ENCODE assay signal across 24 cellular contexts in the genomic region with DNA sequence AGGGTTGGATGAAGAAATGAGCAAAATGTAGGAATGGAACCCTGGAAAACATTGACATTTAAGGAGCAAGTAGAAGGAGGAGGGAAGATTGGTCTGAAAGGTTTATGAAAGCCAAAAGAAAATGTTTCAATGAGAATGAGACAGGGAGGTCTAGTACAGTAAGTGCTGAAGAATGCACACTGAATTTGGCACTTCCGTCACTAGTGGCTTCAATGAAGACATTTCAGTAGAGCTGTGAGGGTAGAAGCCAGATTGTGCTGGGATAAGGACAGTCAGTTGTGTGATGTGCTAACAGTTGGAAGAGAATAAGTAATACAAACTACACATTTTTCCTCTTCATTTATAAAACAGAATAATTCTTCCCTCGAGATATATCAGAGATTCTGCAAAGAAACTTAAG. TPM values are rescaled to one million over a fixed set of nuclear protein-coding genes. Genes with fewer than 3 reads are reported as not detected.
DNase-seq lines count a peak whose midpoint lies in the region; ATAC-seq and TF ChIP-seq lines count a peak whose summit lies in the region.
"Had no signal": no experiment of that assay in that cellular context is flagged by ENCODE, and none has a peak within 500 bp of the region (broad histone marks: within the 10 kb centered on the region; RNA-seq: fewer than 3 reads in every experiment).

No MANE protein-coding gene starts in this region.

- TF ChIP-seq CTCF in fibroblast of villous mesenchyme (IDR thresholded peaks at IDR 0.05; ENCODE audit: insufficient read depth, low read depth, low read length) = no peak

- POLR2A ChIA-PET in CD4-positive, alpha-beta memory T cell (lab: Charles Lee; ENCODE audit: partially characterized antibody) = interaction anchor here (1.2 to 14.5 kb wide), 2 partner anchors 15 to 42 kb away, joined by 3 to 248 read pairs; a partner anchor contains a TSS

- H3K9me3 Mint-ChIP-seq in CD4-positive, alpha-beta memory T cell = peaks cover 0 to 2% (median 0%) of the 10 kb centered on the region in 8 donors
- H3K9me3 Mint-ChIP-seq in activated naive CD8-positive, alpha-beta T cell treated with anti-CD3 and anti-CD28 coated beads for 36 hours = no peaks in the 10 kb centered on the region
- H3K9me3 Mint-ChIP-seq: neural crest cell had no signal

- H3K4me3 ChIP-seq in CD4-positive, alpha-beta memory T cell (ENCODE audit: low read length in 2 of 2) = no peak overlapping the region
- no peak overlapping the region for H3K4me3 ChIP-seq in fibroblast of villous mesenchyme (ENCODE audit: low read depth, low read length)
- H3K4me3 ChIP-seq: BLaER1, cardiac muscle cell, hepatocyte, psoas muscle, spleen, transverse colon had no signal

- peak overlapping the region; percentile 61 to 95 (median 84) for H3K27ac Mint-ChIP-seq in CD4-positive, alpha-beta memory T cell
- H3K27ac Mint-ChIP-seq in activated naive CD8-positive, alpha-beta T cell treated with anti-CD3 and anti-CD28 coated beads for 36 hours = peak overlapping the region; percentile 74

- CTCF ChIA-PET in CD4-positive, alpha-beta memory T cell (lab: Charles Lee; ENCODE audit: partially characterized antibody) = interaction anchor here (1.3 to 6.9 kb wide), 2 partner anchors 13 to 108 kb away, joined by 3 to 118 read pairs; no protein-coding TSS in a partner anchor

- H3K27me3 ChIP-seq in CD4-positive, alpha-beta memory T cell (ENCODE audit: insufficient read depth, low read length) = no peaks in the 10 kb centered on the region
- H3K27me3 ChIP-seq: BLaER1, cardiac muscle cell, hepatocyte, spleen, transverse colon had no signal

- peak overlapping the region in 2 of 8 donors; percentile 11 to 31 for H3K4me3 Mint-ChIP-seq in CD4-positive, alpha-beta memory T cell
- H3K4me3 Mint-ChIP-seq in activated naive CD8-positive, alpha-beta T cell treated with anti-CD3 and anti-CD28 coated beads for 36 hours = no peak overlapping the region
- H3K4me3 Mint-ChIP-seq: neural crest cell had no signal

- peaks cover 49% of the 10 kb centered on the region for H3K4me1 ChIP-seq in CD4-positive, alpha-beta memory T cell (ENCODE audit: insufficient read depth, low read length)
- H3K4me1 ChIP-seq: BLaER1, psoas muscle, transverse colon had no signal

- H3K27ac ChIP-seq in CD4-positive, alpha-beta memory T cell (ENCODE audit: low read depth, low read length) = no peak overlapping the region
- H3K27ac ChIP-seq: BLaER1, cardiac muscle cell, hepatocyte, psoas muscle, RWPE1, spleen, transverse colon, VCaP had no signal

- no peaks in the 10 kb centered on the region for H3K27me3 Mint-ChIP-seq in CD4-positive, alpha-beta memory T cell
- no peaks in the 10 kb centered on the region for H3K27me3 Mint-ChIP-seq in activated naive CD8-positive, alpha-beta T cell treated with anti-CD3 and anti-CD28 coated beads for 36 hours

- DNase-seq in CD4-positive, alpha-beta memory T cell = no peak
- DNase-seq in GM04504 (ENCODE audit: low read depth) (peak; percentile 28), fibroblast of villous mesenchyme (ENCODE audit: low read depth) (peak; percentile 63), SK-N-DZ (ENCODE audit: low spot score) (no peak)
- no peak for DNase-seq in activated naive CD8-positive, alpha-beta T cell treated with anti-CD3 and anti-CD28 coated beads for 36 hours
- no peak for DNase-seq in central memory CD4-positive, alpha-beta T cell
- DNase-seq: activated naive CD4-positive, alpha-beta T cell; NCI-H146; NCI-H446; NK-92 treated with Interleukin-12 subunit alpha and Interleukin-12 subunit beta, amount 100 ng/mL, for 24 hours; psoas muscle; spleen; SW 1271; transverse colon had no signal

- peaks cover 43 to 67% (median 53%) of the 10 kb centered on the region in 4 donors for H3K4me1 Mint-ChIP-seq in CD4-positive, alpha-beta memory T cell
- H3K4me1 Mint-ChIP-seq in activated naive CD8-positive, alpha-beta T cell treated with anti-CD3 and anti-CD28 coated beads for 36 hours = peaks cover 36% of the 10 kb centered on the region
- H3K4me1 Mint-ChIP-seq: neural crest cell had no signal

- H3K9me3 ChIP-seq in CD4-positive, alpha-beta memory T cell (ENCODE audit: control insufficient read depth in 1 of 2, low read length in 2 of 2) = no peaks in the 10 kb centered on the region
- H3K9me3 ChIP-seq: BLaER1, psoas muscle, spleen, transverse colon had no signal

- peaks cover 28% of the 10 kb centered on the region for H3K36me3 ChIP-seq in CD4-positive, alpha-beta memory T cell (ENCODE audit: insufficient read depth, low read length)
- H3K36me3 ChIP-seq: BLaER1 had no signal

- peaks cover 61% of the 10 kb centered on the region in 2 donors for H3K36me3 Mint-ChIP-seq in CD4-positive, alpha-beta memory T cell
- peaks cover 54% of the 10 kb centered on the region for H3K36me3 Mint-ChIP-seq in activated naive CD8-positive, alpha-beta T cell treated with anti-CD3 and anti-CD28 coated beads for 36 hours

- intact Hi-C loops in CD4-positive, alpha-beta memory T cell (cut with micrococcal nuclease) = no loop called here

- no peak for ATAC-seq in GM21515 (IDR thresholded peaks at IDR 0.05; ENCODE audit: unreplicated experiment)
- ATAC-seq: psoas muscle had no signal

RNA-seq across cellular contexts. Expression of a gene that starts 17.1 kb away (rescaled TPM):
- total RNA-seq in CD4-positive, alpha-beta memory T cell = 100 to 1,000 TPM; 105 to 106 TPM
- 100 to 1,000 TPM; 113 to 122 TPM for polyA plus RNA-seq in CD4-positive, alpha-beta memory T cell
- total RNA-seq in activated naive CD8-positive, alpha-beta T cell treated with anti-CD3 and anti-CD28 coated beads for 36 hours = 10 to 100 TPM; 32.9 to 34.2 TPM
- total RNA-seq in fibroblast of villous mesenchyme = 9.1 and 9.7 TPM in 2 replicates
- polyA plus RNA-seq in SK-N-DZ (2014; cell fraction: cytosol; rRNA removed) = 29.8 and 44.2 TPM in 2 replicates
- 25.2 and 38.1 TPM in 2 replicates for polyA plus RNA-seq in SK-N-DZ (2014; cell fraction: nucleus; rRNA removed)

RNA-seq across cellular contexts. Expression of a gene that starts 38.7 kb away (rescaled TPM):
- not detected for total RNA-seq in CD4-positive, alpha-beta memory T cell
- polyA plus RNA-seq in CD4-positive, alpha-beta memory T cell = under 1 TPM in 1 of 2 donors, not detected in 1; 0.40 TPM
- total RNA-seq in activated naive CD8-positive, alpha-beta T cell treated with anti-CD3 and anti-CD28 coated beads for 36 hours = not detected
- not detected in 2 replicates for total RNA-seq in fibroblast of villous mesenchyme
- not detected in 2 replicates for polyA plus RNA-seq in SK-N-DZ (2014; cell fraction: cytosol; rRNA removed)
- not detected in 2 replicates for polyA plus RNA-seq in SK-N-DZ (2014; cell fraction: nucleus; rRNA removed)
- total RNA-seq: cardiac muscle cell, fibroblast of lung, hepatocyte, kidney epithelial cell, mesenteric fat pad, neural crest cell, psoas muscle, transverse colon had no signal
- polyA plus RNA-seq: cardiac muscle cell, fibroblast of lung, psoas muscle, spleen had no signal

RNA-seq across cellular contexts. Expression of a gene that starts 52.6 kb away (rescaled TPM):
- 1 to 10 TPM; 1.0 to 1.7 TPM for total RNA-seq in CD4-positive, alpha-beta memory T cell
- polyA plus RNA-seq in CD4-positive, alpha-beta memory T cell = 1 to 10 TPM; 1.3 to 3.4 TPM
- under 1 TPM; 0.68 to 0.76 TPM for total RNA-seq in activated naive CD8-positive, alpha-beta T cell treated with anti-CD3 and anti-CD28 coated beads for 36 hours
- total RNA-seq in fibroblast of villous mesenchyme = not detected in 2 replicates
- polyA plus RNA-seq in SK-N-DZ (2014; cell fraction: cytosol; rRNA removed) = not detected in 2 replicates
- polyA plus RNA-seq in SK-N-DZ (2014; cell fraction: nucleus; rRNA removed) = not detected in 2 replicates
- total RNA-seq: cardiac muscle cell, fibroblast of lung, hepatocyte, mesenteric fat pad, transverse colon had no signal
- polyA plus RNA-seq: fibroblast of lung, psoas muscle had no signal

Comparison
In these comparisons a context has a peak if more than half of its experiments do, and no peak if none do; other contexts are left out.
1. DNase-seq: peak in GM04504 (single experiment) and fibroblast of villous mesenchyme (single experiment); none in CD4-positive, alpha-beta memory T cell (0 of 5), activated naive CD8-positive, alpha-beta T cell treated with anti-CD3 and anti-CD28 coated beads for 36 hours (single experiment), central memory CD4-positive, alpha-beta T cell (single experiment) and SK-N-DZ (single experiment).